21 cellular contexts compared by ENCODE assay signal in the genomic region with DNA sequence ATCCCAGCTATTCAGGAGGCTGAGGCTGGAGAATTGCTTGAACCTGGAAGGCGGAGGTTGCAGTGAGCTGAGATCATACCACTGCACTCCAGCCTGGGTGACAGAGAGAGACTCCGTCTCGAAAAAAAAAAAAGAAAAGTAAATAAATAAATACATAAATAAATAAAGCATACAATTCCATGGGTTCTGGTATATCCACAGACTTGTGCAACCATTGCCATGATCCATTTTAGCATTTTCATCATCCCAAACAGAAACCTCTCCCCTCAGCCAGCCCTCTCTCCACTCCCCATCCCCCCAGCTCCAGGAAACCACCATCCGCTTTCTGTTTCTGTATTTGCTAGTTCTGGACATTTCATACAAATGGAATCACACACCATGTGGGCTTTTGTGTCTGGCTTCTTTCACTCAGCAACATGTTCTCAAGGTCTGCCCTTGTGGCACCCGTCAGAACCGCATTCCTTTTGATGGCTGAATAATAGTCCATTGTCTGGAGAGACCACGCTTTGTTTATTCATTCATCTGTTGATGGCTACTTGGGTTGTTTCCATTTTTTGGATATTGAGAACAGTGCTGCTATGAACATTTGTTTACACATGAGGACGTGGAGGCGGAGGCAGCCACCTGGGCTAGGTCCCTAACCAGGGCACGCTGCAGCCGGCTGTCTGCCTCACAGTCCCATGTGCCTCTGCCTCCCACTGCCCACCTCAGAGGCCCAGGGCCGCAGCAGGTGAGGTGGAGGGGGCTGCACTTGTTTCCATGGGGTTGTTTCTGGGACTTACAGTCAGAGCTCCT.
DNase-seq lines count a peak whose midpoint lies in the region; TF ChIP-seq lines count a peak whose summit lies in the region.
"Had no signal": no experiment of that assay in that cellular context is flagged by ENCODE, and none has a peak within 500 bp of the region (broad histone marks: within the 10 kb centered on the region; RNA-seq: fewer than 3 reads in every experiment).

No MANE protein-coding gene starts in this region.

- H3K9ac ChIP-seq in neural cell (ENCODE audit: low read length): peak overlapping the region; percentile 58
- H3K9ac ChIP-seq in smooth muscle cell (ENCODE audit: low read depth): no peak overlapping the region
- H3K9ac ChIP-seq: SK-N-SH had no signal

- H3K4me1 ChIP-seq in SJSA1 (replicated peaks) (peaks cover 33% of the 10 kb centered on the region), smooth muscle cell (ENCODE audit: low read depth) (no peaks in the 10 kb centered on the region)
- H3K4me1 ChIP-seq: colonic mucosa had no signal

- peaks cover 9% of the 10 kb centered on the region for H3K27me3 Mint-ChIP-seq in activated CD4-positive, alpha-beta T cell treated with anti-CD3 and anti-CD28 coated beads, Interleukin-2, amount 10 ng/mL, durations not matched to agents 7 days and 5 days

- H3K36me3 ChIP-seq in SJSA1 (no peaks in the 10 kb centered on the region), neural cell (ENCODE audit: insufficient read depth, low read length) (no peaks in the 10 kb centered on the region), smooth muscle cell (ENCODE audit: low read depth) (no peaks in the 10 kb centered on the region)
- H3K36me3 ChIP-seq: colonic mucosa, MG63 had no signal

- H3K27me3 ChIP-seq in SJSA1 (replicated peaks) (no peaks in the 10 kb centered on the region), neural cell (ENCODE audit: insufficient read depth, low read depth, low read length) (no peaks in the 10 kb centered on the region), smooth muscle cell (ENCODE audit: low read depth) (no peaks in the 10 kb centered on the region)
- H3K27me3 ChIP-seq: colonic mucosa, MG63 had no signal

- H3K36me3 Mint-ChIP-seq in activated CD4-positive, alpha-beta T cell treated with anti-CD3 and anti-CD28 coated beads, Interleukin-2, amount 10 ng/mL, durations not matched to agents 7 days and 5 days (ENCODE audit: low read depth): no peaks in the 10 kb centered on the region
- H3K36me3 Mint-ChIP-seq: CD8-positive, alpha-beta T cell; immature natural killer cell; mesothelial cell of epicardium had no signal

- TF ChIP-seq CTCF in fibroblast of villous mesenchyme (IDR thresholded peaks at IDR 0.05; ENCODE audit: insufficient read depth, low read depth, low read length) (no peak), neural cell (IDR thresholded peaks at IDR 0.05; ENCODE audit: poor library complexity, severe bottlenecking) (no peak), smooth muscle cell (IDR thresholded peaks at IDR 0.05; ENCODE audit: borderline replicate concordance, insufficient read depth, poor library complexity, severe bottlenecking) (no peak)

- TF ChIP-seq RAD21 in neural cell (conservative IDR thresholded peaks at IDR 0.05): no peak

- DNase-seq in Ammon's horn (ENCODE audit: low spot score): peak; percentile 84
- DNase-seq in SJSA1 (ENCODE audit: low read depth in 1 of 2, low spot score in 2 of 2): peak; percentile 54 to 61
- peak; percentile 60 for DNase-seq in fibroblast of villous mesenchyme (ENCODE audit: low read depth)
- no peak for DNase-seq in smooth muscle cell (lab: John Stamatoyannopoulos, UW; ENCODE audit: unreplicated experiment)
- no peak for DNase-seq in NCI-H1105 treated with DMSO at 0.1 percent for 48 hours (lab: John Stamatoyannopoulos, UW)
- DNase-seq in activated CD4-positive, alpha-beta T cell treated with anti-CD3 and anti-CD28 coated beads, Interleukin-2, amount 10 ng/mL, durations not matched to agents 7 days and 5 days: no peak
- DNase-seq in Kasumi-1 (lab: John Stamatoyannopoulos, UW): no peak
- DNase-seq: activated gamma-delta T cell; CD8-positive, alpha-beta T cell; colonic mucosa; immature natural killer cell; MG63; NCI-H187 treated with DMSO at 0.1 percent for 48 hours; NCI-H524; SK-N-SH; stimulated activated CD4-positive, alpha-beta T cell treated with anti-CD3 and anti-CD28 coated beads, Interleukin-4, amount 100 ng/mL, for 4 hours; stimulated activated CD8-positive, alpha-beta memory T cell treated with anti-CD3 and anti-CD28 coated beads, Interleukin-4, amount 100 ng/mL, for 48 hours; T-helper 9 cell had no signal

- CTCF ChIA-PET in activated CD4-positive, alpha-beta T cell treated with anti-CD3 and anti-CD28 coated beads, Interleukin-2, amount 10 ng/mL, durations not matched to agents 7 days and 5 days (lab: Charles Lee): interaction anchor here (0.7 kb wide), 1 partner anchor 71 kb away, joined by 6 read pairs; no protein-coding TSS in a partner anchor

- H2AFZ ChIP-seq in neural cell (ENCODE audit: low read depth, low read length) (no peak overlapping the region), smooth muscle cell (ENCODE audit: low read depth) (no peak overlapping the region)

- H3K27ac Mint-ChIP-seq in activated CD4-positive, alpha-beta T cell treated with anti-CD3 and anti-CD28 coated beads, Interleukin-2, amount 10 ng/mL, durations not matched to agents 7 days and 5 days: no peak overlapping the region
- H3K27ac Mint-ChIP-seq: CD8-positive, alpha-beta T cell; mesothelial cell of epicardium had no signal

- H3K27ac ChIP-seq in SJSA1 (no peak overlapping the region), neural cell (ENCODE audit: low read length) (peak overlapping the region; percentile 95), smooth muscle cell (ENCODE audit: low read depth) (no peak overlapping the region)
- H3K27ac ChIP-seq: colonic mucosa had no signal

- no peaks in the 10 kb centered on the region for H3K9me3 Mint-ChIP-seq in activated CD4-positive, alpha-beta T cell treated with anti-CD3 and anti-CD28 coated beads, Interleukin-2, amount 10 ng/mL, durations not matched to agents 7 days and 5 days
- H3K9me3 Mint-ChIP-seq: CD8-positive, alpha-beta T cell; immature natural killer cell; mesothelial cell of epicardium had no signal

- H3K4me2 ChIP-seq in neural cell (ENCODE audit: low read length): no peak overlapping the region
- H3K4me2 ChIP-seq in smooth muscle cell: no peak overlapping the region
- H3K4me2 ChIP-seq: SK-N-SH had no signal

- H4K20me1 ChIP-seq in neural cell (ENCODE audit: insufficient read depth) (no peaks in the 10 kb centered on the region), smooth muscle cell (ENCODE audit: low read depth) (no peaks in the 10 kb centered on the region)

- no peak overlapping the region for H3K4me3 Mint-ChIP-seq in activated CD4-positive, alpha-beta T cell treated with anti-CD3 and anti-CD28 coated beads, Interleukin-2, amount 10 ng/mL, durations not matched to agents 7 days and 5 days
- H3K4me3 Mint-ChIP-seq: CD8-positive, alpha-beta T cell; immature natural killer cell; mesothelial cell of epicardium had no signal

- WGBS in smooth muscle cell (ENCODE audit: low lambda C conversion rate): 57% methylated on average over 12 of the region's 12 CpGs

- H3K79me2 ChIP-seq in neural cell (replicated peaks; ENCODE audit: insufficient read depth, low read length) (no peaks in the 10 kb centered on the region), smooth muscle cell (ENCODE audit: low read depth) (no peaks in the 10 kb centered on the region)

- H3F3A ChIP-seq in neural cell (ENCODE audit: insufficient read depth, low read length, poor library complexity, severe bottlenecking) (no peaks in the 10 kb centered on the region), smooth muscle cell (ENCODE audit: low read depth) (peaks cover 10% of the 10 kb centered on the region)

- POLR2A ChIA-PET in activated CD4-positive, alpha-beta T cell treated with anti-CD3 and anti-CD28 coated beads, Interleukin-2, amount 10 ng/mL, durations not matched to agents 7 days and 5 days (lab: Charles Lee): no interaction called here

- H3K9me3 ChIP-seq in SJSA1 (replicated peaks) (no peaks in the 10 kb centered on the region), neural cell (ENCODE audit: low read length) (no peaks in the 10 kb centered on the region), smooth muscle cell (replicated peaks; ENCODE audit: low read depth) (no peaks in the 10 kb centered on the region)
- H3K9me3 ChIP-seq: colonic mucosa, MG63, SK-N-SH had no signal

- no peak overlapping the region for H3K4me3 ChIP-seq in SJSA1
- no peak overlapping the region for H3K4me3 ChIP-seq in fibroblast of villous mesenchyme (ENCODE audit: low read depth, low read length)
- peak overlapping the region; percentile 45 for H3K4me3 ChIP-seq in neural cell (ENCODE audit: low read length)
- H3K4me3 ChIP-seq in smooth muscle cell: no peak overlapping the region
- H3K4me3 ChIP-seq: colonic mucosa, MG63, skin epidermis had no signal

- TF ChIP-seq EP300 in neural cell (conservative IDR thresholded peaks at IDR 0.05; ENCODE audit: poor library complexity, severe bottlenecking): no peak

- H3K9me2 ChIP-seq in neural cell (ENCODE audit: insufficient read depth, low read length): no peaks in the 10 kb centered on the region
- H3K9me2 ChIP-seq: SK-N-SH had no signal

- H3K4me1 Mint-ChIP-seq in activated CD4-positive, alpha-beta T cell treated with anti-CD3 and anti-CD28 coated beads, Interleukin-2, amount 10 ng/mL, durations not matched to agents 7 days and 5 days: no peaks in the 10 kb centered on the region
- H3K4me1 Mint-ChIP-seq: immature natural killer cell, mesothelial cell of epicardium had no signal

TF ChIP-seq in neural cell, 6 proteins besides CTCF, POLR2A, EP300 and RAD21 (continues in another document):
- TF ChIP-seq MXI1 (conservative IDR thresholded peaks at IDR 0.05; ENCODE audit: poor library complexity, severe bottlenecking): no peak
- TF ChIP-seq EZH2 (IDR thresholded peaks at IDR 0.05; ENCODE audit: borderline replicate concordance, insufficient read depth, low read length, poor library complexity, severe bottlenecking): no peak
- no peak for TF ChIP-seq TAF1 (IDR thresholded peaks at IDR 0.05; ENCODE audit: low read depth)
- TF ChIP-seq SMC3 (conservative IDR thresholded peaks at IDR 0.05; ENCODE audit: poor library complexity): no peak

Comparison
In these comparisons a context has a peak if more than half of its experiments do, and no peak if none do; other contexts are left out.
1. DNase-seq: peak in Ammon's horn (single experiment), SJSA1 (2 of 2) and fibroblast of villous mesenchyme (single experiment); none in smooth muscle cell (single experiment), NCI-H1105 treated with DMSO at 0.1 percent for 48 hours (single experiment), activated CD4-positive, alpha-beta T cell treated with anti-CD3 and anti-CD28 coated beads, Interleukin-2, amount 10 ng/mL, durations not matched to agents 7 days and 5 days (single experiment) and Kasumi-1 (0 of 2).